Comparison of ENCODE assay signal across 2 cellular contexts in genomic region chr5:148595697-148596096, GRCh38.
TF ChIP-seq lines count a peak whose summit lies in the region.

No MANE protein-coding gene starts in this region.

TF ChIP-seq in IMR-90, 13 proteins besides CTCF, POLR2A, EP300 and RAD21:
- TF ChIP-seq CEBPB (IDR thresholded peaks at IDR 0.05; ENCODE audit: low read depth, low read length) (peak; percentile 48), BHLHE40 (IDR thresholded peaks at IDR 0.05; ENCODE audit: low read depth, low read length) (no peak), USF2 (IDR thresholded peaks at IDR 0.05; ENCODE audit: low read depth, low read length) (no peak), RCOR1 (IDR thresholded peaks at IDR 0.05; ENCODE audit: insufficient replicate concordance, low read length) (no peak)

TF ChIP-seq in K562, 482 proteins besides CTCF, POLR2A, EP300 and RAD21 (continued from another document):
- TF ChIP-seq MAX (CRISPR knock-in tag; IDR thresholded peaks at IDR 0.05) (no peak), TGIF2 (CRISPR knock-in tag; IDR thresholded peaks at IDR 0.05) (no peak), CEBPG (CRISPR knock-in tag; IDR thresholded peaks at IDR 0.05) (no peak), CEBPG (tag; conservative IDR thresholded peaks at IDR 0.05 in 1 of 2, IDR thresholded peaks at IDR 0.05 in 1 of 2) (peak; percentile 28 to 65; a peak in 2 of 4 replicates)
